24 cellular contexts compared by ENCODE assay signal in genomic region chr2:2763351-2763997, GRCh38.
A peak's percentile ranks its signal among the peaks of the same experiment; 100 is the strongest.
DNase-seq lines count a peak whose midpoint lies in the region; ATAC-seq and TF ChIP-seq lines count a peak whose summit lies in the region.
"Had no signal": no experiment of that assay in that cellular context is flagged by ENCODE, and none has a peak within 500 bp of the region (broad histone marks: within the 10 kb centered on the region; RNA-seq: fewer than 3 reads in every experiment).

No MANE protein-coding gene starts in this region.

- H3K9me3 ChIP-seq in skeletal muscle tissue (ENCODE audit: control insufficient read depth in 3 of 3, low read length in 3 of 3) = peaks cover 0 to 5% (median 0%) of the 10 kb centered on the region in 3 donors
- H3K9me3 ChIP-seq: A549, vagina had no signal

- H3K4me3 ChIP-seq in kidney epithelial cell (ENCODE audit: low read depth, low read length) = no peak overlapping the region
- H3K4me3 ChIP-seq in skeletal muscle tissue (ENCODE audit: low read length in 3 of 3) = peak overlapping the region in 2 of 3 donors; percentile 20 to 60
- H3K4me3 ChIP-seq: A549, hepatocyte, SJSA1, vagina had no signal

- no peak overlapping the region for H3K27ac Mint-ChIP-seq in activated T-helper 2 cell treated with anti-CD3 and anti-CD28 coated beads, Interferon-gamma antibody, Interleukin-2, Interleukin-4, amounts not matched to agents 10 μg/mL and 5 μg/mL and 100 μg/mL, durations not matched to agents 14 hours and 24 hours and 36 hours
- H3K27ac Mint-ChIP-seq: activated CD8-positive, alpha-beta T cell treated with anti-CD3 and anti-CD28 coated beads for 36 hours; activated naive CD4-positive, alpha-beta T cell treated with anti-CD3 and anti-CD28 coated beads, Interleukin-2, amount 10 ng/mL, durations not matched to agents 7 days and 5 days; activated T-cell treated with anti-CD3 and anti-CD28 coated beads, Interleukin-2, amount 50 U/mL, for 24 hours; natural killer cell; progenitor cell of endocrine pancreas; WTC11 had no signal

- peak overlapping the region in 1 of 3 donors; percentile 70 for H3K9ac ChIP-seq in skeletal muscle tissue (ENCODE audit: low read depth in 1 of 3, low read length in 3 of 3)

- H3K27ac ChIP-seq in RWPE1 = 0 out of 2 replicates have a peak overlapping the region, but pooled peaks have one; percentile 6
- H3K27ac ChIP-seq in skeletal muscle tissue (ENCODE audit: low read depth, low read length) = peak overlapping the region; percentile 47
- H3K27ac ChIP-seq: A549, hepatocyte, SJSA1, vagina had no signal

- POLR2A ChIA-PET in RWPE1 (lab: Yijun Ruan, JAX; ENCODE audit: low non-redundant PET) = no interaction called here

- no peak overlapping the region for H3K4me3 Mint-ChIP-seq in activated T-helper 2 cell treated with anti-CD3 and anti-CD28 coated beads, Interferon-gamma antibody, Interleukin-2, Interleukin-4, amounts not matched to agents 10 μg/mL and 5 μg/mL and 100 μg/mL, durations not matched to agents 14 hours and 24 hours and 36 hours (ENCODE audit: low read depth)
- H3K4me3 Mint-ChIP-seq: activated CD8-positive, alpha-beta T cell treated with anti-CD3 and anti-CD28 coated beads for 36 hours; activated naive CD4-positive, alpha-beta T cell treated with anti-CD3 and anti-CD28 coated beads, Interleukin-2, amount 10 ng/mL, durations not matched to agents 7 days and 5 days; activated T-cell treated with anti-CD3 and anti-CD28 coated beads, Interleukin-2, amount 50 U/mL, for 24 hours; natural killer cell; WTC11 had no signal

- H3K4me1 Mint-ChIP-seq in activated T-helper 2 cell treated with anti-CD3 and anti-CD28 coated beads, Interferon-gamma antibody, Interleukin-2, Interleukin-4, amounts not matched to agents 10 μg/mL and 5 μg/mL and 100 μg/mL, durations not matched to agents 14 hours and 24 hours and 36 hours (ENCODE audit: low read depth) = no peaks in the 10 kb centered on the region
- H3K4me1 Mint-ChIP-seq: activated naive CD4-positive, alpha-beta T cell treated with anti-CD3 and anti-CD28 coated beads, Interleukin-2, amount 10 ng/mL, durations not matched to agents 7 days and 5 days; natural killer cell had no signal

- ATAC-seq in HG02610 (IDR thresholded peaks at IDR 0.05; ENCODE audit: unreplicated experiment) = no peak
- ATAC-seq: A549; activated CD8-positive, alpha-beta T cell treated with anti-CD3 and anti-CD28 coated beads for 36 hours; natural killer cell; WTC11 had no signal

- intact Hi-C loops in activated T-helper 2 cell treated with anti-CD3 and anti-CD28 coated beads, Interferon-gamma antibody, Interleukin-2, Interleukin-4, amounts not matched to agents 10 μg/mL and 5 μg/mL and 100 μg/mL, durations not matched to agents 14 hours and 24 hours and 36 hours (cut with micrococcal nuclease) = no loop called here

- H3K36me3 ChIP-seq in kidney epithelial cell (ENCODE audit: control insufficient read depth, insufficient read depth, low read length) (no peaks in the 10 kb centered on the region), skeletal muscle tissue (ENCODE audit: control insufficient read depth in 3 of 3, insufficient read depth in 3 of 3, low read length in 3 of 3) (no peaks in the 10 kb centered on the region)
- H3K36me3 ChIP-seq: SJSA1, vagina had no signal

- H3K36me3 Mint-ChIP-seq in activated T-helper 2 cell treated with anti-CD3 and anti-CD28 coated beads, Interferon-gamma antibody, Interleukin-2, Interleukin-4, amounts not matched to agents 10 μg/mL and 5 μg/mL and 100 μg/mL, durations not matched to agents 14 hours and 24 hours and 36 hours (ENCODE audit: low read depth) = no peaks in the 10 kb centered on the region
- H3K36me3 Mint-ChIP-seq: activated naive CD4-positive, alpha-beta T cell treated with anti-CD3 and anti-CD28 coated beads, Interleukin-2, amount 10 ng/mL, durations not matched to agents 7 days and 5 days; natural killer cell had no signal

- peaks cover 24 to 44% (median 32%) of the 10 kb centered on the region in 3 donors for H3K4me1 ChIP-seq in skeletal muscle tissue (ENCODE audit: control insufficient read depth in 3 of 3, insufficient read depth in 3 of 3, low read length in 3 of 3)
- H3K4me1 ChIP-seq: A549, SJSA1 had no signal

- CTCF ChIA-PET in RWPE1 (lab: Yijun Ruan, JAX) = interaction anchor here (0.6 to 0.7 kb wide), 3 partner anchors 25 to 676 kb away, joined by 3 to 4 read pairs (median 3); no protein-coding TSS in a partner anchor

- H3K27me3 ChIP-seq in kidney epithelial cell (ENCODE audit: control insufficient read depth, insufficient read depth, low read length) (no peaks in the 10 kb centered on the region), skeletal muscle tissue (ENCODE audit: control insufficient read depth in 3 of 3, insufficient read depth in 3 of 3, low read length in 3 of 3) (no peaks in the 10 kb centered on the region)
- H3K27me3 ChIP-seq: hepatocyte, SJSA1, vagina had no signal

- peak; percentile 62 for DNase-seq in NCI-H2107 (lab: John Stamatoyannopoulos, UW)
- DNase-seq in NCI-H2107 treated with DMSO at 0.1 percent for 48 hours (lab: John Stamatoyannopoulos, UW; ENCODE audit: unreplicated experiment) = no peak
- peak; percentile 51 for DNase-seq in RWPE1 (ENCODE audit: low spot score)
- peak; percentile 60 for DNase-seq in kidney epithelial cell (ENCODE audit: low read depth)
- no peak for DNase-seq in GM03348 (ENCODE audit: low spot score)
- no peak for DNase-seq in activated T-helper 2 cell treated with anti-CD3 and anti-CD28 coated beads, Interferon-gamma antibody, Interleukin-2, Interleukin-4, amounts not matched to agents 10 μg/mL and 5 μg/mL and 100 μg/mL, durations not matched to agents 14 hours and 24 hours and 36 hours (ENCODE audit: low spot score)
- DNase-seq: activated CD8-positive, alpha-beta T cell treated with anti-CD3 and anti-CD28 coated beads for 36 hours; activated naive CD4-positive, alpha-beta T cell treated with anti-CD3 and anti-CD28 coated beads, Interleukin-2, amount 10 ng/mL, durations not matched to agents 7 days and 5 days; activated T-cell treated with anti-CD3 and anti-CD28 coated beads, Interleukin-2, amount 50 U/mL, for 24 hours; aorta; HCEC 1CT; kidney glomerular epithelial cell; mesendoderm; natural killer cell; NCI-H510A; stimulated activated CD8-positive, alpha-beta memory T cell treated with anti-CD3 and anti-CD28 coated beads, Interleukin-4, amount 100 ng/mL, for 48 hours had no signal

- TF ChIP-seq CTCF in RWPE1 (conservative IDR thresholded peaks at IDR 0.05; ENCODE audit: low read depth) (no peak), kidney epithelial cell (IDR thresholded peaks at IDR 0.05; ENCODE audit: insufficient read depth, low read length, poor library complexity, severe bottlenecking) (no peak)

- no peaks in the 10 kb centered on the region for H3K9me3 Mint-ChIP-seq in activated T-helper 2 cell treated with anti-CD3 and anti-CD28 coated beads, Interferon-gamma antibody, Interleukin-2, Interleukin-4, amounts not matched to agents 10 μg/mL and 5 μg/mL and 100 μg/mL, durations not matched to agents 14 hours and 24 hours and 36 hours
- H3K9me3 Mint-ChIP-seq: activated CD8-positive, alpha-beta T cell treated with anti-CD3 and anti-CD28 coated beads for 36 hours; natural killer cell had no signal

- no peaks in the 10 kb centered on the region for H3K27me3 Mint-ChIP-seq in activated T-helper 2 cell treated with anti-CD3 and anti-CD28 coated beads, Interferon-gamma antibody, Interleukin-2, Interleukin-4, amounts not matched to agents 10 μg/mL and 5 μg/mL and 100 μg/mL, durations not matched to agents 14 hours and 24 hours and 36 hours (ENCODE audit: low read depth)
- H3K27me3 Mint-ChIP-seq: activated CD8-positive, alpha-beta T cell treated with anti-CD3 and anti-CD28 coated beads for 36 hours; activated T-cell treated with anti-CD3 and anti-CD28 coated beads, Interleukin-2, amount 50 U/mL, for 24 hours; progenitor cell of endocrine pancreas had no signal

Comparison
In these comparisons a context has a peak if more than half of its experiments do, and no peak if none do; other contexts are left out.
1. DNase-seq: peak in NCI-H2107 (single experiment), RWPE1 (single experiment) and kidney epithelial cell (single experiment); none in NCI-H2107 treated with DMSO at 0.1 percent for 48 hours (single experiment), GM03348 (single experiment) and activated T-helper 2 cell treated with anti-CD3 and anti-CD28 coated beads, Interferon-gamma antibody, Interleukin-2, Interleukin-4, amounts not matched to agents 10 μg/mL and 5 μg/mL and 100 μg/mL, durations not matched to agents 14 hours and 24 hours and 36 hours (single experiment).